8 cellular contexts compared by ENCODE assay signal in genomic region chr7:131556055-131556911, GRCh38. TPM values are rescaled to one million over a fixed set of nuclear protein-coding genes. Genes with fewer than 3 reads are reported as not detected.
DNase-seq lines count a peak whose midpoint lies in the region; ATAC-seq and TF ChIP-seq lines count a peak whose summit lies in the region.

PODXL (minus strand) TSS chr7:131556628; CDS start chr7:131556359, 269 bp downstream.

- peaks cover 19 to 28% of the 10 kb centered on the region in 2 donors for H3K4me1 ChIP-seq in left lung

- no peaks in the 10 kb centered on the region for H3K36me3 ChIP-seq in left lung

- peak within 1 kb of the TSS; percentile 49 for H3K27ac ChIP-seq in 22Rv1
- peak within 1 kb of the TSS; percentile 67 to 75 for H3K27ac ChIP-seq in left lung

- H3K9me3 Mint-ChIP-seq in activated CD4-positive, alpha-beta T cell treated with anti-CD3 and anti-CD28 coated beads for 36 hours (ENCODE audit: low read depth): no peaks in the 10 kb centered on the region
- no peaks in the 10 kb centered on the region for H3K9me3 Mint-ChIP-seq in dendritic cell treated with granulocyte-macrophage colony-stimulating factor and Interleukin-4, amounts not matched to agents 40 ng/mL and 50 ng/mL, for 4 days

- H3K36me3 Mint-ChIP-seq in activated CD4-positive, alpha-beta T cell treated with anti-CD3 and anti-CD28 coated beads for 36 hours (ENCODE audit: low read depth): no peaks in the 10 kb centered on the region
- no peaks in the 10 kb centered on the region for H3K36me3 Mint-ChIP-seq in dendritic cell treated with granulocyte-macrophage colony-stimulating factor and Interleukin-4, amounts not matched to agents 40 ng/mL and 50 ng/mL, for 4 days (ENCODE audit: low read depth)

- ATAC-seq in GM18505 (IDR thresholded peaks at IDR 0.05; ENCODE audit: unreplicated experiment) (peak; percentile 72), HG02973 (IDR thresholded peaks at IDR 0.05; ENCODE audit: unreplicated experiment) (peak; percentile 73), left lung (peak; percentile 92)
- ATAC-seq in activated CD4-positive, alpha-beta T cell treated with anti-CD3 and anti-CD28 coated beads for 36 hours: peak; percentile 78

- DNase-seq in NCI-H2196 (lab: John Stamatoyannopoulos, UW; ENCODE audit: unreplicated experiment) (peak; percentile 68), left lung (peak; percentile 73 to 92)
- DNase-seq in activated CD4-positive, alpha-beta T cell treated with anti-CD3 and anti-CD28 coated beads for 36 hours: peak; percentile 72
- peak; percentile 26 for DNase-seq in stimulated activated CD4-positive, alpha-beta T cell treated with anti-CD3 and anti-CD28 coated beads, Interleukin-2, amount 100 ng/mL, for 4 hours (ENCODE audit: low read depth)

- peaks cover 11 to 61% of the 10 kb centered on the region in 2 donors for H3K27me3 ChIP-seq in left lung

- peaks cover 8% of the 10 kb centered on the region for H3K4me1 Mint-ChIP-seq in activated CD4-positive, alpha-beta T cell treated with anti-CD3 and anti-CD28 coated beads for 36 hours
- peaks cover 14% of the 10 kb centered on the region for H3K4me1 Mint-ChIP-seq in dendritic cell treated with granulocyte-macrophage colony-stimulating factor and Interleukin-4, amounts not matched to agents 40 ng/mL and 50 ng/mL, for 4 days (ENCODE audit: low read depth)

- peak within 1 kb of the TSS; percentile 40 for H3K4me3 Mint-ChIP-seq in activated CD4-positive, alpha-beta T cell treated with anti-CD3 and anti-CD28 coated beads for 36 hours
- H3K4me3 Mint-ChIP-seq in dendritic cell treated with granulocyte-macrophage colony-stimulating factor and Interleukin-4, amounts not matched to agents 40 ng/mL and 50 ng/mL, for 4 days: peak within 1 kb of the TSS; percentile 77

- H3K27ac Mint-ChIP-seq in activated CD4-positive, alpha-beta T cell treated with anti-CD3 and anti-CD28 coated beads for 36 hours: no peak within 1 kb of the TSS
- peak within 1 kb of the TSS; percentile 54 for H3K27ac Mint-ChIP-seq in dendritic cell treated with granulocyte-macrophage colony-stimulating factor and Interleukin-4, amounts not matched to agents 40 ng/mL and 50 ng/mL, for 4 days

- TF ChIP-seq CTCF in 22Rv1 (IDR thresholded peaks at IDR 0.05) (0 out of 2 replicates have a peak, but pooled peaks have one; percentile 9), left lung (IDR thresholded peaks at IDR 0.05) (no peak)

- intact Hi-C loops in activated CD4-positive, alpha-beta T cell treated with anti-CD3 and anti-CD28 coated beads for 36 hours (cut with DNase I, micrococcal nuclease): loop anchor here in 1 of 2 experiments (1.0 kb wide), 1 partner anchor 48 kb away; no protein-coding TSS in a partner anchor
- intact Hi-C loops in dendritic cell treated with granulocyte-macrophage colony-stimulating factor and Interleukin-4, amounts not matched to agents 40 ng/mL and 50 ng/mL, for 4 days (cut with micrococcal nuclease): no loop called here
- intact Hi-C loops in left lung (cut with DNase I): no loop called here

- POLR2A ChIA-PET in activated CD4-positive, alpha-beta T cell treated with anti-CD3 and anti-CD28 coated beads for 36 hours (lab: Charles Lee): no interaction called here

- H3K27me3 Mint-ChIP-seq in activated CD4-positive, alpha-beta T cell treated with anti-CD3 and anti-CD28 coated beads for 36 hours: peaks cover 48% of the 10 kb centered on the region
- H3K27me3 Mint-ChIP-seq in dendritic cell treated with granulocyte-macrophage colony-stimulating factor and Interleukin-4, amounts not matched to agents 40 ng/mL and 50 ng/mL, for 4 days: peaks cover 72% of the 10 kb centered on the region

- CTCF ChIA-PET in activated CD4-positive, alpha-beta T cell treated with anti-CD3 and anti-CD28 coated beads for 36 hours (lab: Charles Lee): no interaction called here

- H3K4me3 ChIP-seq in left lung: peak within 1 kb of the TSS; percentile 66 to 71

- no peaks in the 10 kb centered on the region for H3K9me3 ChIP-seq in left lung

- TF ChIP-seq POLR2A in GM18505 (IDR thresholded peaks at IDR 0.05; ENCODE audit: borderline replicate concordance, extremely low read depth, insufficient read depth, insufficient read length): no peak

RNA-seq across cellular contexts. Expression of gene PODXL, which starts in this region (rescaled TPM):
- total RNA-seq in activated CD4-positive, alpha-beta T cell treated with anti-CD3 and anti-CD28 coated beads for 36 hours: under 1 TPM; 0.48 to 0.49 TPM
- total RNA-seq in left lung: 100 to 1,000 TPM in 1 of 2 donors, 10 to 100 TPM in 1; 62.1 to 124 TPM

Comparison
In these comparisons a context has a peak if more than half of its experiments do, and no peak if none do; other contexts are left out.
1. Peak in every context shown above with its lines: DNase-seq, ATAC-seq, H3K4me3 ChIP-seq and H3K27ac ChIP-seq.
2. RNA of gene PODXL (total RNA-seq): 62.1 to 124 TPM in left lung; 0.48 to 0.49 TPM in activated CD4-positive, alpha-beta T cell treated with anti-CD3 and anti-CD28 coated beads for 36 hours; every median in the first group is over 10 times any median in the second.
3. Peak in DNase-seq and ATAC-seq in activated CD4-positive, alpha-beta T cell treated with anti-CD3 and anti-CD28 coated beads for 36 hours; RNA of the gene not detected or under 1 TPM.
4. DNase-seq: peak in every context shown above with its lines; median percentile 82 in left lung; 72 in activated CD4-positive, alpha-beta T cell treated with anti-CD3 and anti-CD28 coated beads for 36 hours; 68 in NCI-H2196; 26 in stimulated activated CD4-positive, alpha-beta T cell treated with anti-CD3 and anti-CD28 coated beads, Interleukin-2, amount 100 ng/mL, for 4 hours.